Comparison of ENCODE assay signal across 8 cellular contexts in the genomic region with DNA sequence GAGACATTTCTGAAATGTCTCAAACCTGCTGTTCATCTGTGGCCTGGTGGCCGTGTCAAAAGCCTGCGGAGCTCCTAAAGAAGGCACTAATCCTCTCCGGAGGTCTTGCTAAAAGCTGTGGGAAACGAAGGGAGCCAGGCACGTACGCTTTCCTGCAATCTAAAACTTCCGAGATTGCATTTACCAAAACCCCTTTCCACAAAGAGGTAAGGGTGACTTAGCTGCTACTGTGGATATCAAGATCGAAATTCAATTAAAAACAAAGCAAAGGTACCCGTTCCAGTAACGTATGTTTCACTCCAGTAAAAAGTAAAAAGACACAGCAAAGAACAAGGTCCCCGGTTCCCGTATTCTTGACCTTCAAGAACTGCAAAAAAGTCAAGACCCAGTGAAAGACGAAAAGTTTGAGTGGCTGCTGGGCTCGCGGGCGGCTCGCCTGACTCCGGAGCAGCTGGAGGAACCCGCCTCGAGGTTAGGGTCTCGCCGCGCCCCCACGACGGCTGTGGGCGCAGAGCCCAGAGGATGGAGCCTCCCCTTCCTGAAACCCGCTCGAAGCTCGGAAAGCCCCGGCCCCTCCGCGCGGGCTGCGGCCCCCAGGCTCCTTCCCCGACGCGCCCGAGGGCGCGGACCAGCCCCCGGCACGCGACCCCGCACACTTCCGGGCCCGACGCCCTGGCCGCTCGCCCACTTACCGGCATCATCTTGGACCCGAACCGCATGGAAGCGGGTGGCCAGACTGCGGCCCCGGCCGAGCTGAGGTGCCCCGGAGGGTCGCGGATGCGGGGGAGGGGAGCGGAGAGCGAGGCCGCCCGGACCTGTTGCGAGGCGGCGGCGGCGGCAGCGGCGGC. TPM values are rescaled to one million over a fixed set of nuclear protein-coding genes. Genes with fewer than 3 reads are reported as not detected.
DNase-seq lines count a peak whose midpoint lies in the region; ATAC-seq and TF ChIP-seq lines count a peak whose summit lies in the region.

No MANE protein-coding gene starts in this region.

- H3K4me3 ChIP-seq in astrocyte of the spinal cord (ENCODE audit: low read depth, low read length) (peak overlapping the region; percentile 77), iPS-18c (ENCODE audit: insufficient read depth, low read depth, low read length) (peak overlapping the region; percentile 72), smooth muscle cell (peak overlapping the region; percentile 93)

- H3K9ac ChIP-seq in smooth muscle cell (ENCODE audit: low read depth) = peak overlapping the region; percentile 97

- H3K4me1 Mint-ChIP-seq in T-helper 1 cell treated with Interleukin-12 subunit alpha and Interleukin-12 subunit beta and Interleukin-4 antibody, amounts not matched to agents 30 μg/mL and 1 μg/mL, for 36 hours (ENCODE audit: low read depth) = peaks cover 36% of the 10 kb centered on the region

- 2% methylated on average over 55 of the region's 71 CpGs for WGBS in smooth muscle cell (ENCODE audit: low lambda C conversion rate)

- peaks cover 49% of the 10 kb centered on the region for H3K79me2 ChIP-seq in smooth muscle cell (ENCODE audit: low read depth)

- H2AFZ ChIP-seq in smooth muscle cell (ENCODE audit: low read depth) = peak overlapping the region; percentile 76

- peak overlapping the region; percentile 97 for H3K27ac Mint-ChIP-seq in T-helper 1 cell treated with Interleukin-12 subunit alpha and Interleukin-12 subunit beta and Interleukin-4 antibody, amounts not matched to agents 30 μg/mL and 1 μg/mL, for 36 hours

- H3K9me3 Mint-ChIP-seq in T-helper 1 cell treated with Interleukin-12 subunit alpha and Interleukin-12 subunit beta and Interleukin-4 antibody, amounts not matched to agents 30 μg/mL and 1 μg/mL, for 36 hours = peaks cover 6% of the 10 kb centered on the region

- H4K20me1 ChIP-seq in smooth muscle cell (ENCODE audit: low read depth) = peaks cover 46% of the 10 kb centered on the region

- peak overlapping the region; percentile 93 for H3K4me2 ChIP-seq in smooth muscle cell

- in situ Hi-C loops in KBM-7 (cut with MboI; ENCODE audit: low pct_unique_long_range_greater_than_20kb, low sequenced_read_pairs) = no loop called here
- in situ Hi-C loops in astrocyte of the spinal cord (cut with HindIII; ENCODE audit: low sequenced_read_pairs) = no loop called here

- H3K9me3 ChIP-seq in iPS-18c (ENCODE audit: control insufficient read depth, insufficient read depth, low read length) (no peaks in the 10 kb centered on the region), smooth muscle cell (replicated peaks; ENCODE audit: low read depth) (no peaks in the 10 kb centered on the region)

- peaks cover 34% of the 10 kb centered on the region for H3K4me1 ChIP-seq in smooth muscle cell (ENCODE audit: low read depth)

- ATAC-seq in GM21526 (IDR thresholded peaks at IDR 0.05; ENCODE audit: low FRiP score, unreplicated experiment) = peak; percentile 25

- DNase-seq in DMS53 treated with DMSO at 0.1 percent for 48 hours (lab: John Stamatoyannopoulos, UW; ENCODE audit: unreplicated experiment) (peak; percentile 36), KBM-7 (peak; percentile 71), astrocyte of the spinal cord (ENCODE audit: low read depth, low spot score) (peak; percentile 71), smooth muscle cell (lab: John Stamatoyannopoulos, UW; ENCODE audit: unreplicated experiment) (peak; percentile 67), NCI-H1048 (lab: John Stamatoyannopoulos, UW) (no peak)

- peaks cover 5% of the 10 kb centered on the region for H3K36me3 Mint-ChIP-seq in T-helper 1 cell treated with Interleukin-12 subunit alpha and Interleukin-12 subunit beta and Interleukin-4 antibody, amounts not matched to agents 30 μg/mL and 1 μg/mL, for 36 hours (ENCODE audit: low read depth)

- peak overlapping the region; percentile 95 for H3K4me3 Mint-ChIP-seq in T-helper 1 cell treated with Interleukin-12 subunit alpha and Interleukin-12 subunit beta and Interleukin-4 antibody, amounts not matched to agents 30 μg/mL and 1 μg/mL, for 36 hours

- H3K27me3 Mint-ChIP-seq in T-helper 1 cell treated with Interleukin-12 subunit alpha and Interleukin-12 subunit beta and Interleukin-4 antibody, amounts not matched to agents 30 μg/mL and 1 μg/mL, for 36 hours (ENCODE audit: low read depth) = no peaks in the 10 kb centered on the region

- no peaks in the 10 kb centered on the region for H3K36me3 ChIP-seq in smooth muscle cell (ENCODE audit: low read depth)

- peak overlapping the region; percentile 99 for H3K27ac ChIP-seq in smooth muscle cell (ENCODE audit: low read depth)

- no peaks in the 10 kb centered on the region for H3K27me3 ChIP-seq in smooth muscle cell (ENCODE audit: low read depth)

- TF ChIP-seq CTCF in astrocyte of the spinal cord (IDR thresholded peaks at IDR 0.05; ENCODE audit: low read depth, low read length) (no peak), smooth muscle cell (IDR thresholded peaks at IDR 0.05; ENCODE audit: borderline replicate concordance, insufficient read depth, poor library complexity, severe bottlenecking) (no peak)

- peaks cover 14% of the 10 kb centered on the region for H3F3A ChIP-seq in smooth muscle cell (ENCODE audit: low read depth)

RNA-seq across cellular contexts. Expression of a gene that starts 0.6 kb away (rescaled TPM):
- total RNA-seq in smooth muscle cell = 28.6 and 30.8 TPM in 2 replicates
- 11.8 and 20.2 TPM in 2 replicates for polyA plus RNA-seq in smooth muscle cell
